21 cellular contexts compared by ENCODE assay signal in genomic region chr1:110355321-110355720, GRCh38. TPM values are rescaled to one million over a fixed set of nuclear protein-coding genes. Genes with fewer than 3 reads are reported as not detected.
DNase-seq lines count a peak whose midpoint lies in the region; ATAC-seq and FAIRE-seq lines count a peak whose summit lies in the region.
"Had no signal": no experiment of that assay in that cellular context is flagged by ENCODE, and none has a peak within 500 bp of the region (broad histone marks: within the 10 kb centered on the region; RNA-seq: fewer than 3 reads in every experiment).

No MANE protein-coding gene starts in this region.

- H3K36me3 Mint-ChIP-seq in activated naive CD4-positive, alpha-beta T cell treated with anti-CD3 and anti-CD28 coated beads, Interleukin-2, amount 50 U/mL, for 72 hours: peaks cover 0 to 6% of the 10 kb centered on the region in 2 donors
- H3K36me3 Mint-ChIP-seq in stimulated activated effector memory CD8-positive, alpha-beta T cell treated with anti-CD3 and anti-CD28 coated beads, Interleukin-12 subunit alpha, Interleukin-12 subunit beta, amount 100 ng/mL, for 72 hours: peaks cover 81% of the 10 kb centered on the region

- H3K4me3 Mint-ChIP-seq in stimulated activated effector memory CD8-positive, alpha-beta T cell treated with anti-CD3 and anti-CD28 coated beads, Interleukin-12 subunit alpha, Interleukin-12 subunit beta, amount 100 ng/mL, for 72 hours: no peak overlapping the region

- no peak overlapping the region for H3K9ac ChIP-seq in SK-N-MC (ENCODE audit: insufficient read length)
- H3K9ac ChIP-seq: BLaER1 treated with 17β-estradiol and CSF1 and Interleukin-3, amounts not matched to agents 10 nM and 100 nM had no signal

- FAIRE-seq in G401.6 (lab: Jason Lieb, UNC): peak; percentile 37
- FAIRE-seq: GM19239, RCC 7860 had no signal

- peaks cover 28% of the 10 kb centered on the region for H3K4me1 Mint-ChIP-seq in stimulated activated effector memory CD8-positive, alpha-beta T cell treated with anti-CD3 and anti-CD28 coated beads, Interleukin-12 subunit alpha, Interleukin-12 subunit beta, amount 100 ng/mL, for 72 hours

- peak; percentile 21 to 45 for ATAC-seq in activated naive CD4-positive, alpha-beta T cell treated with anti-CD3 and anti-CD28 coated beads, Interleukin-2, amount 50 U/mL, for 72 hours
- ATAC-seq in stimulated activated effector memory CD8-positive, alpha-beta T cell treated with anti-CD3 and anti-CD28 coated beads, Interleukin-12 subunit alpha, Interleukin-12 subunit beta, amount 100 ng/mL, for 72 hours: no peak
- ATAC-seq in GM21360 (IDR thresholded peaks at IDR 0.05; ENCODE audit: unreplicated experiment) (no peak), GM18868 (IDR thresholded peaks at IDR 0.05; ENCODE audit: unreplicated experiment) (no peak)
- ATAC-seq: Right ventricle myocardium inferior had no signal

- peaks cover 14% of the 10 kb centered on the region for H3K36me3 ChIP-seq in SK-N-MC (ENCODE audit: insufficient read depth, low read length)

- no peak overlapping the region for H3K4me3 ChIP-seq in SK-N-MC
- H3K4me3 ChIP-seq: BLaER1 treated with 17β-estradiol and CSF1 and Interleukin-3, amounts not matched to agents 10 nM and 100 nM; MG63 had no signal

- H3K27ac Mint-ChIP-seq in activated naive CD4-positive, alpha-beta T cell treated with anti-CD3 and anti-CD28 coated beads, Interleukin-2, amount 50 U/mL, for 72 hours: no peak overlapping the region
- peak overlapping the region; percentile 34 for H3K27ac Mint-ChIP-seq in stimulated activated effector memory CD8-positive, alpha-beta T cell treated with anti-CD3 and anti-CD28 coated beads, Interleukin-12 subunit alpha, Interleukin-12 subunit beta, amount 100 ng/mL, for 72 hours

- H3K9me3 Mint-ChIP-seq in activated naive CD4-positive, alpha-beta T cell treated with anti-CD3 and anti-CD28 coated beads, Interleukin-2, amount 50 U/mL, for 72 hours: no peaks in the 10 kb centered on the region
- H3K9me3 Mint-ChIP-seq in stimulated activated effector memory CD8-positive, alpha-beta T cell treated with anti-CD3 and anti-CD28 coated beads, Interleukin-12 subunit alpha, Interleukin-12 subunit beta, amount 100 ng/mL, for 72 hours: no peaks in the 10 kb centered on the region

- H3K9me3 ChIP-seq in SK-N-MC (ENCODE audit: low read depth, low read length): no peaks in the 10 kb centered on the region
- H3K9me3 ChIP-seq: BLaER1 treated with 17β-estradiol and CSF1 and Interleukin-3, amounts not matched to agents 10 nM and 100 nM; MG63 had no signal

- peak overlapping the region; percentile 11 for H3K27ac ChIP-seq in SK-N-MC
- H3K27ac ChIP-seq: BLaER1 treated with 17β-estradiol and CSF1 and Interleukin-3, amounts not matched to agents 10 nM and 100 nM had no signal

- no peak for DNase-seq in activated naive CD4-positive, alpha-beta T cell treated with anti-CD3 and anti-CD28 coated beads, Interleukin-2, amount 50 U/mL, for 72 hours (ENCODE audit: low spot score in 2 of 2)
- no peak for DNase-seq in activated naive CD4-positive, alpha-beta T cell treated with Interleukin-2 at 50 U/mL for 16 hours
- DNase-seq in SK-N-MC (ENCODE audit: low read depth, low spot score) (no peak), inferior parietal cortex (ENCODE audit: extremely low spot score) (no peak)
- no peak for DNase-seq in stimulated activated effector memory CD8-positive, alpha-beta T cell treated with anti-CD3 and anti-CD28 coated beads, Interleukin-12 subunit alpha, Interleukin-12 subunit beta, amount 100 ng/mL, for 72 hours (ENCODE audit: low spot score in 2 of 2)
- DNase-seq: DMS79 treated with DMSO at 0.1 percent for 48 hours, GOT3, IMR-90, MG63, NCI-H1048, NCI-H1436, NCI-H1930, NCI-H345, NCI-H524 treated with DMSO at 0.1 percent for 48 hours had no signal

RNA-seq across cellular contexts. Expression of gene RBM15, which starts 16.1 kb away (rescaled TPM):
- total RNA-seq in activated naive CD4-positive, alpha-beta T cell treated with anti-CD3 and anti-CD28 coated beads, Interleukin-2, amount 50 U/mL, for 72 hours: 100 to 1,000 TPM in 1 of 2 donors, 10 to 100 TPM in 1; 71.0 to 173 TPM

RNA-seq across cellular contexts. Expression of gene SLC16A4, which starts 35.5 kb away (rescaled TPM):
- total RNA-seq in activated naive CD4-positive, alpha-beta T cell treated with anti-CD3 and anti-CD28 coated beads, Interleukin-2, amount 50 U/mL, for 72 hours: under 1 TPM; 0.45 to 0.87 TPM

RNA-seq across cellular contexts. Expression of gene LAMTOR5, which starts 52.2 kb away (rescaled TPM):
- 100 to 1,000 TPM; 146 to 180 TPM for total RNA-seq in activated naive CD4-positive, alpha-beta T cell treated with anti-CD3 and anti-CD28 coated beads, Interleukin-2, amount 50 U/mL, for 72 hours

Comparison
In these comparisons a context has a peak if more than half of its experiments do, and no peak if none do; other contexts are left out.
1. ATAC-seq: peak in activated naive CD4-positive, alpha-beta T cell treated with anti-CD3 and anti-CD28 coated beads, Interleukin-2, amount 50 U/mL, for 72 hours (2 of 2); none in stimulated activated effector memory CD8-positive, alpha-beta T cell treated with anti-CD3 and anti-CD28 coated beads, Interleukin-12 subunit alpha, Interleukin-12 subunit beta, amount 100 ng/mL, for 72 hours (single experiment), GM21360 (single experiment) and GM18868 (single experiment).